10 cellular contexts compared by ENCODE assay signal in genomic region chr22:36569999-36570398, GRCh38. TPM values are rescaled to one million over a fixed set of nuclear protein-coding genes. Genes with fewer than 3 reads are reported as not detected.
A peak's percentile ranks its signal among the peaks of the same experiment; 100 is the strongest.
DNase-seq lines count a peak whose midpoint lies in the region; ATAC-seq and TF ChIP-seq lines count a peak whose summit lies in the region.
"Had no signal": no experiment of that assay in that cellular context is flagged by ENCODE, and none has a peak within 500 bp of the region (broad histone marks: within the 10 kb centered on the region; RNA-seq: fewer than 3 reads in every experiment).

No MANE protein-coding gene starts in this region.

- H3F3A ChIP-seq in GM23248 (ENCODE audit: insufficient read depth) (no peaks in the 10 kb centered on the region), MM.1S (ENCODE audit: insufficient read depth, low read length) (no peaks in the 10 kb centered on the region)

- H3K4me2 ChIP-seq in GM23248 (ENCODE audit: unreplicated experiment) (peak overlapping the region; percentile 37), MM.1S (ENCODE audit: low read depth, low read length) (no peak overlapping the region)

- ATAC-seq in WTC11: peak; percentile 96

- H4K20me1 ChIP-seq in GM23248 (ENCODE audit: insufficient read depth) (no peaks in the 10 kb centered on the region), MM.1S (ENCODE audit: insufficient read depth, low read length) (no peaks in the 10 kb centered on the region)

- 25 to 28% methylated on average over 12 of the region's 12 CpGs for WGBS in GM23248 (ENCODE audit: low coverage in 1 of 2, low lambda C conversion rate in 2 of 2, missing lambda C conversion rate in 2 of 2), 2 experiments

- in situ Hi-C loops in GM23248 (cut with MboI): no loop called here

- H3K9me2 ChIP-seq in GM23248 (ENCODE audit: insufficient read depth) (no peaks in the 10 kb centered on the region), MM.1S (replicated peaks; ENCODE audit: insufficient read depth, low read length) (no peaks in the 10 kb centered on the region)

- H3K27ac ChIP-seq in GM23248 (no peak overlapping the region), MM.1S (ENCODE audit: low read length) (no peak overlapping the region)

- peaks cover 7% of the 10 kb centered on the region for H3K4me1 Mint-ChIP-seq in WTC11

- H3K4me3 Mint-ChIP-seq in WTC11: no peak overlapping the region

- H3K27ac Mint-ChIP-seq in WTC11: peak overlapping the region; percentile 85

- H3K4me3 ChIP-seq in GM23248 (no peak overlapping the region), MM.1S (ENCODE audit: low read length) (no peak overlapping the region)

- DNase-seq in AG08396 (ENCODE audit: low spot score) (peak; percentile 53), GM23248 (peak; percentile 68), WTC11 (ENCODE audit: low spot score) (peak; percentile 74), islet precursor cell (peak; percentile 70), HK-2 (ENCODE audit: unreplicated experiment) (no peak), SIG-M5 treated with dmso at 0.1 percent for 504 hours (lab: John Stamatoyannopoulos, UW; ENCODE audit: unreplicated experiment) (no peak), MM.1S (no peak), NCI-H1694 treated with DMSO at 0.1 percent for 48 hours (lab: John Stamatoyannopoulos, UW) (no peak)
- DNase-seq: activated CD8-positive, alpha-beta memory T cell treated with anti-CD3 and anti-CD28 coated beads, Interleukin-2, amount 50 U/mL, for 48 hours; NCI-H1694 had no signal

- H2AFZ ChIP-seq in GM23248 (peak overlapping the region; percentile 74), MM.1S (ENCODE audit: low read length) (no peak overlapping the region)

- no peaks in the 10 kb centered on the region for H3K4me1 ChIP-seq in GM23248 (ENCODE audit: insufficient read depth)
- H3K4me1 ChIP-seq in MM.1S (ENCODE audit: low read length): no peaks in the 10 kb centered on the region

- H3K36me3 Mint-ChIP-seq in WTC11: no peaks in the 10 kb centered on the region

- H3K27me3 ChIP-seq in GM23248 (replicated peaks; ENCODE audit: insufficient read depth) (peaks cover 5% of the 10 kb centered on the region), MM.1S (replicated peaks; ENCODE audit: insufficient read depth, low read length) (peaks cover 79% of the 10 kb centered on the region)

- H3K36me3 ChIP-seq in GM23248 (ENCODE audit: low read depth) (no peaks in the 10 kb centered on the region), MM.1S (replicated peaks; ENCODE audit: insufficient read depth, low read length) (no peaks in the 10 kb centered on the region)

- no peak overlapping the region for H3K9ac ChIP-seq in GM23248
- H3K9ac ChIP-seq in MM.1S (ENCODE audit: low read length): no peak overlapping the region

- H3K9me3 ChIP-seq in GM23248 (ENCODE audit: low read depth) (no peaks in the 10 kb centered on the region), MM.1S (replicated peaks; ENCODE audit: insufficient read depth, low read length) (no peaks in the 10 kb centered on the region)

- POLR2A ChIA-PET in WTC11 (lab: Charles Lee): no interaction called here

- TF ChIP-seq CTCF in WTC11 (IDR thresholded peaks at IDR 0.05) (no peak), MM.1S (IDR thresholded peaks at IDR 0.05; ENCODE audit: low read length) (no peak)

- H3K79me2 ChIP-seq in GM23248 (ENCODE audit: insufficient read depth) (no peaks in the 10 kb centered on the region), MM.1S (ENCODE audit: low read length) (no peaks in the 10 kb centered on the region)

- CTCF ChIA-PET in WTC11 (lab: Charles Lee): interaction anchor here (0.6 to 2.3 kb wide), 28 partner anchors 9 to 287 kb away, joined by 3 to 18 read pairs (median 4); partner anchors contain the start of genes CACNG2 and IFT27

- H3K9me3 Mint-ChIP-seq in WTC11: no peaks in the 10 kb centered on the region

- no peaks in the 10 kb centered on the region for H3K27me3 Mint-ChIP-seq in WTC11 (ENCODE audit: low read depth)

TF ChIP-seq in WTC11, 78 proteins besides CTCF, POLR2A, EP300 and RAD21:
- TF ChIP-seq TEAD1 (CRISPR knock-in tag; IDR thresholded peaks at IDR 0.05) (0 out of 2 replicates have a peak, but pooled peaks have one; percentile 59), ZMAT4 (CRISPR knock-in tag; IDR thresholded peaks at IDR 0.05) (no peak), CREM (CRISPR knock-in tag; IDR thresholded peaks at IDR 0.05) (no peak), MAX (CRISPR knock-in tag; IDR thresholded peaks at IDR 0.05) (peak; percentile 57; the same call in 1 of the 2 replicates), PRRX2 (CRISPR knock-in tag; IDR thresholded peaks at IDR 0.05) (no peak), FOXP4 (CRISPR knock-in tag; IDR thresholded peaks at IDR 0.05) (0 out of 2 replicates have a peak, but pooled peaks have one; percentile 58), CBFB (CRISPR knock-in tag; IDR thresholded peaks at IDR 0.05; ENCODE audit: low read depth) (0 out of 2 replicates have a peak, but pooled peaks have one; percentile 46), ETV6 (CRISPR knock-in tag; IDR thresholded peaks at IDR 0.05) (peak; percentile 67; the same call in 1 of the 2 replicates)

RNA-seq across cellular contexts. Expression of gene EIF3D, which starts 41.0 kb away (rescaled TPM):
- 310 and 377 TPM in 2 replicates for total RNA-seq in GM23248 (2014; rRNA removed; shearing (Covaris generic))
- polyA plus RNA-seq in GM23248 (2016; fragmentation: Nextera tagmentation; extraction: Ambion mirVana): 122 and 129 TPM in 2 replicates
- 211 to 237 TPM (median 216 TPM) in 3 replicates for total RNA-seq in WTC11 (2021)

Comparison
In these comparisons a context has a peak if more than half of its experiments do, and no peak if none do; other contexts are left out.
1. DNase-seq: peak in AG08396 (single experiment), GM23248 (single experiment), WTC11 (single experiment) and islet precursor cell (single experiment); none in HK-2 (single experiment), SIG-M5 treated with dmso at 0.1 percent for 504 hours (single experiment), MM.1S (single experiment) and NCI-H1694 treated with DMSO at 0.1 percent for 48 hours (single experiment).